ENCODE assay signal across 8 cellular contexts in the genomic region with DNA sequence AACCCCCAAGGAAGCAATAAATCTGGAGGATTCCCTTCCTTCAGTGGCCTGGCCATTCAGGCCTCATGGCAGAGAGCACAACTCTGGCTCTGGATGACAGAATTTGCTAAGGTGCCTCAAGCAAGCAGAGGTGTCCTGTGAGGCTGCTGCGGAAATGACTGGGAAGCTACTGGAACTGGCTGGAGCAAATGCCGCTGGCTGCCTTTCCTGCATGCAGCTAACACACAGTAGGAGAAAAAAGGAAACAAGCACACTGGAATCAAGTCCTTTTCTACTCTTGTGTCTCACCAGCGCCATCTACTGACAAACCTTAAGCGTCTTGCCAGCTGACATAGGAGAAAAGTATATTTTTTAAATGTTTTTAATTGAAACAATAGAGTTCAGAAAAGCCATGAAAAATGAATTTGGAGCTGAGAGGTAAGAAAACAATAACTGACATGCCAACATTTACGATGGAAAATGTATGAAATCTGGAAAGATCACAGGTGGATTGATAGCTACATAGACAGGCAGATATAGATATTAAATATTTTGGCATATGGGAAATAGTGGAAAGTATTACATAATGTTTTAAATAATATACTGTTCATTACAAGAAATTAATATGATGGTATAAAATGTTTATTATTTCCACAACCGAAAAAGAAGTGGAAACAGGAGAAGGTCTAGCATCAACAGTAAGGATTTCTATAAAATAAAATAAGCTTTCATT.
DNase-seq lines count a peak whose midpoint lies in the region; ATAC-seq, FAIRE-seq and TF ChIP-seq lines count a peak whose summit lies in the region.

No MANE protein-coding gene starts in this region.

- POLR2A ChIA-PET in GM12878 (lab: Charles Lee): no interaction called here

- SMC1A ChIA-PET in GM12878 (lab: Charles Lee; ENCODE audit: uncharacterized antibody, unreplicated experiment): interaction anchor here (0.5 to 1.3 kb wide), 8 partner anchors 30 to 916 kb away, joined by 3 to 4 read pairs (median 3); no protein-coding TSS in a partner anchor

- H3K4me3 ChIP-seq in GM12878 (no peak overlapping the region), kidney (ENCODE audit: low read length in 2 of 2) (no peak overlapping the region), upper lobe of left lung (no peak overlapping the region)

- H3K79me2 ChIP-seq in GM12878 (ENCODE audit: control insufficient read depth, insufficient read depth, low read length): no peaks in the 10 kb centered on the region

- DNase-seq in DMS153 (lab: John Stamatoyannopoulos, UW): peak; percentile 62
- DNase-seq in HT-29 (ENCODE audit: low spot score): peak; percentile 91
- peak; percentile 96 for DNase-seq in NCI-H69 (lab: John Stamatoyannopoulos, UW)
- peak; percentile 1 for DNase-seq in GM12878 (ENCODE audit: low read depth, low spot score)
- no peak for DNase-seq in kidney
- peak in 1 of 2 donors; percentile 28 for DNase-seq in upper lobe of left lung
- no peak for DNase-seq in activated gamma-delta T cell (lab: John Stamatoyannopoulos, UW)

- CTCF ChIA-PET in GM12878 (lab: Yijun Ruan, JAX): interaction anchor here (0.5 to 2.5 kb wide), 25 partner anchors 9 to 925 kb away, joined by 3 to 13 read pairs (median 4); no protein-coding TSS in a partner anchor

- 11% methylated on average over 6 of the region's 6 CpGs for WGBS in GM12878 (ENCODE audit: insufficient coverage, insufficient replicate concordance, low lambda C conversion rate, missing lambda C conversion rate)
- 12 to 16% methylated on average over 6 of the region's 6 CpGs for WGBS in upper lobe of left lung, 2 donors

- BruUV-seq in GM12878 (replicated peaks; lab: Mats Ljungman, UMichigan): no TSS peak

- TF ChIP-seq RAD21 in GM12878 (IDR thresholded peaks at IDR 0.05; ENCODE audit: insufficient read depth, low read depth, low read length): peak; percentile 67

- H3K9ac ChIP-seq in GM12878 (ENCODE audit: control insufficient read depth, insufficient read depth, low read length) (no peak overlapping the region), kidney (ENCODE audit: low read length in 2 of 2) (no peak overlapping the region)

- H3K4me1 ChIP-seq in GM12878 (ENCODE audit: control insufficient read depth, insufficient read depth, low read length) (no peaks in the 10 kb centered on the region), kidney (ENCODE audit: control insufficient read depth in 1 of 2, insufficient read depth in 1 of 2, low read depth in 1 of 2, low read length in 2 of 2) (no peaks in the 10 kb centered on the region), upper lobe of left lung (no peaks in the 10 kb centered on the region)

- RAD21 ChIA-PET in GM12878 (lab: Charles Lee; ENCODE audit: unreplicated experiment): interaction anchor here (0.9 to 1.0 kb wide), 2 partner anchors 247 to 916 kb away, joined by 3 to 4 read pairs; no protein-coding TSS in a partner anchor

- H2AFZ ChIP-seq in GM12878 (ENCODE audit: control insufficient read depth, low read depth, low read length): peak overlapping the region; percentile 48; the same call in 1 of the 2 replicates

- peak; percentile 88 for FAIRE-seq in GM12878 (lab: Jason Lieb, UNC)
- no peak for FAIRE-seq in kidney (lab: Jason Lieb, UNC)

- in situ Hi-C loops in GM12878 (cut with MboI): loop anchor here (25.0 kb wide), 1 partner anchor 814 kb away; no protein-coding TSS in a partner anchor

- H4K20me1 ChIP-seq in GM12878 (ENCODE audit: control insufficient read depth, insufficient read depth): no peaks in the 10 kb centered on the region

- TF ChIP-seq POLR2A in GM12878 (IDR thresholded peaks at IDR 0.05; ENCODE audit: low read depth, low read length) (no peak), upper lobe of left lung (IDR thresholded peaks at IDR 0.05) (no peak)

- H3K36me3 ChIP-seq in GM12878 (ENCODE audit: control insufficient read depth in 2 of 2, insufficient read depth in 2 of 2, low read length in 1 of 2) (no peaks in the 10 kb centered on the region), kidney (ENCODE audit: control insufficient read depth in 1 of 2, insufficient read depth in 2 of 2, low read length in 2 of 2) (no peaks in the 10 kb centered on the region), upper lobe of left lung (no peaks in the 10 kb centered on the region)

- H3K27me3 ChIP-seq in GM12878 (replicated peaks in 1 of 2; ENCODE audit: control insufficient read depth in 2 of 2, insufficient read depth in 2 of 2, low read length in 1 of 2): no peaks in the 10 kb centered on the region
- H3K27me3 ChIP-seq in upper lobe of left lung: no peaks in the 10 kb centered on the region

- H3K4me2 ChIP-seq in GM12878 (ENCODE audit: control insufficient read depth, insufficient read depth): no peak overlapping the region

- H3K27ac ChIP-seq in GM12878 (ENCODE audit: control insufficient read depth, insufficient read depth) (no peak overlapping the region), kidney (ENCODE audit: low read depth in 2 of 2, low read length in 2 of 2) (no peak overlapping the region), upper lobe of left lung (no peak overlapping the region)

- peak; percentile 70 to 76 (median 75) for TF ChIP-seq CTCF in GM12878 (IDR thresholded peaks at IDR 0.05 in 2 of 3, conservative IDR thresholded peaks at IDR 0.05 in 1 of 3; ENCODE audit: control insufficient read depth in 2 of 3, extremely low read depth in 1 of 3, insufficient read depth in 1 of 3, low read depth in 3 of 3, low read length in 3 of 3)
- TF ChIP-seq CTCF in kidney (IDR thresholded peaks at IDR 0.05; ENCODE audit: borderline replicate concordance, extremely low read depth, insufficient read depth): peak; percentile 55
- peak in 4 of 6 experiments; percentile 31 to 47 (median 34) for TF ChIP-seq CTCF in upper lobe of left lung (IDR thresholded peaks at IDR 0.05)

- intact Hi-C loops in GM12878 (cut with micrococcal nuclease; ENCODE audit: unreplicated experiment) (loop anchor here (2.0 to 10.0 kb wide), 4 partner anchors 271 to 919 kb away; no protein-coding TSS in a partner anchor), kidney (cut with DNase I) (no loop called here)

- no peaks in the 10 kb centered on the region for H3K9me3 ChIP-seq in GM12878 (replicated peaks; ENCODE audit: control insufficient read depth, insufficient read depth, low read length)
- H3K9me3 ChIP-seq in kidney (ENCODE audit: control insufficient read depth in 1 of 2, low read length in 2 of 2): no peaks in the 10 kb centered on the region
- no peaks in the 10 kb centered on the region for H3K9me3 ChIP-seq in upper lobe of left lung

- TF ChIP-seq EP300 in GM12878 (IDR thresholded peaks at IDR 0.05; ENCODE audit: borderline replicate concordance in 1 of 2, control insufficient read depth in 1 of 2, low read depth in 2 of 2, low read length in 2 of 2) (no peak), upper lobe of left lung (IDR thresholded peaks at IDR 0.05) (no peak)

- ATAC-seq in GM19397 (IDR thresholded peaks at IDR 0.05; ENCODE audit: unreplicated experiment) (peak; percentile 61), GM12878 (peak; percentile 81), upper lobe of left lung (ENCODE audit: low FRiP score in 2 of 2) (peak in 1 of 2 donors; percentile 64)

TF ChIP-seq in GM12878, 131 proteins besides CTCF, POLR2A, EP300 and RAD21:
- TF ChIP-seq ESRRA (IDR thresholded peaks at IDR 0.05; ENCODE audit: low read length) (no peak), SMC3 (IDR thresholded peaks at IDR 0.05; ENCODE audit: borderline replicate concordance, low read length) (peak; percentile 67)
TF ChIP-seq in GM12878: peak in this region for 1.

Comparison
In these comparisons a context has a peak if more than half of its experiments do, and no peak if none do; other contexts are left out.
1. DNase-seq: peak in DMS153 (single experiment), HT-29 (single experiment), NCI-H69 (single experiment) and GM12878 (single experiment); none in kidney (single experiment) and activated gamma-delta T cell (single experiment).
2. Peak in every context shown above with its lines, with median percentiles within 50 percentile points of each other: CTCF ChIP-seq.